Comparison of ENCODE assay signal across 8 cellular contexts in the genomic region with DNA sequence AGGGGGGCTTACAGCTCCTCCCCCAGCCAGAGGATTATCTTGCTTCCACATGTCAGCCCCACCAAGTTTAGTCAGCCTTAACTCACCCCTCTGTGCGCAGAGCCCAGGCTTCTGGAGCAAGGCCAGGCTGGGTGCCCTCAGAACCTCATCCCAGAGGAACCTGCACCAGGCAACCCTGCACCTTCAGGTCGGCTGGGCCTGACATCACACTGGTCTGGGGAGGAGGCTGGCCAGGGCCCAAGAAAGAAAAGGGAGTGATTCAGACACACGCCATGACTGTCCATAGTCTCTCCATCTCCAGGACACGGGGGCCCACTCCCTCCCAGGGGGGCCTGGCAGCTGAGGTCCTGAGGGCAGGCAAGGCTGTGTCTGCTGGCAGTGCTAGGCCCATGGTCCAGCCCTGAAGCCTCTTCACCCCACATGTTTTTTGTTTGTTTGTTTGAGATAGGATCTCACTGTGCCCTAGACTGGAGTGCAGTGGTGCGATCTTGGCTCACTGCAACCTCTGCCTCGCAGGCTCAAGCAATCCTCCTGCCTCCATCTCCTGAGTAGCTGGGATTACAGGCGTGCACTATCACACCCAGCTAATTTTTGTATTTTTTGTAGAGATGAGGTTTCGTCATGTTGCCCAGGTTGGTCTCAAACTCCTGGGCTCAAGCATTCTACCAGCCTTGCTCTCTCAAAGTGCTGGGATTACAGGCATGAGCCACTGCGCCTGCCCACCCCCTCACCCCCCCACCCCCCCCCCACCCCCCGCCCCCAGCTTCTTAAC. TPM values are rescaled to one million over a fixed set of nuclear protein-coding genes. Genes with fewer than 3 reads are reported as not detected.
A peak's percentile ranks its signal among the peaks of the same experiment; 100 is the strongest.
DNase-seq lines count a peak whose midpoint lies in the region; ATAC-seq lines count a peak whose summit lies in the region.

No MANE protein-coding gene starts in this region.

- H3K27me3 Mint-ChIP-seq in CD4-positive, CD25-positive, alpha-beta regulatory T cell, result no peaks in the 10 kb centered on the region
- no peaks in the 10 kb centered on the region for H3K27me3 Mint-ChIP-seq in dendritic cell treated with granulocyte-macrophage colony-stimulating factor and Interleukin-4, amounts not matched to agents 40 ng/mL and 50 ng/mL, for 4 days
- H3K27me3 Mint-ChIP-seq in natural killer cell treated with Interleukin-12 subunit alpha and Interleukin-12 subunit beta and Interleukin-15 and Interleukin-18, amount 100 ng/mL, for 72 hours, result no peaks in the 10 kb centered on the region

- ATAC-seq in CD4-positive, CD25-positive, alpha-beta regulatory T cell (ENCODE audit: low read depth in 2 of 2), result no peak
- ATAC-seq in natural killer cell treated with Interleukin-12 subunit alpha and Interleukin-12 subunit beta and Interleukin-15 and Interleukin-18, amount 100 ng/mL, for 72 hours, result no peak
- no peak for ATAC-seq in GM21381 (IDR thresholded peaks at IDR 0.05; ENCODE audit: unreplicated experiment)
- no peak for ATAC-seq in HG03159 (IDR thresholded peaks at IDR 0.05; ENCODE audit: unreplicated experiment)

- H3K4me1 ChIP-seq in CD4-positive, CD25-positive, alpha-beta regulatory T cell (ENCODE audit: control insufficient read depth, insufficient read depth, low read length, poor library complexity, severe bottlenecking), result peaks cover 60% of the 10 kb centered on the region

- H3K36me3 Mint-ChIP-seq in CD4-positive, CD25-positive, alpha-beta regulatory T cell, result no peaks in the 10 kb centered on the region
- peaks cover 7% of the 10 kb centered on the region for H3K36me3 Mint-ChIP-seq in dendritic cell treated with granulocyte-macrophage colony-stimulating factor and Interleukin-4, amounts not matched to agents 40 ng/mL and 50 ng/mL, for 4 days (ENCODE audit: low read depth)
- no peaks in the 10 kb centered on the region for H3K36me3 Mint-ChIP-seq in natural killer cell treated with Interleukin-12 subunit alpha and Interleukin-12 subunit beta and Interleukin-15 and Interleukin-18, amount 100 ng/mL, for 72 hours

- peak overlapping the region; percentile 90 to 97 (median 97) for H3K27ac Mint-ChIP-seq in CD4-positive, CD25-positive, alpha-beta regulatory T cell
- peak overlapping the region; percentile 87 for H3K27ac Mint-ChIP-seq in dendritic cell treated with granulocyte-macrophage colony-stimulating factor and Interleukin-4, amounts not matched to agents 40 ng/mL and 50 ng/mL, for 4 days
- peak overlapping the region; percentile 89 to 94 for H3K27ac Mint-ChIP-seq in natural killer cell treated with Interleukin-12 subunit alpha and Interleukin-12 subunit beta and Interleukin-15 and Interleukin-18, amount 100 ng/mL, for 72 hours

- H3K27ac ChIP-seq in CD4-positive, CD25-positive, alpha-beta regulatory T cell (ENCODE audit: insufficient read depth, low read length, poor library complexity, severe bottlenecking), result peak overlapping the region; percentile 86

- H3K27me3 ChIP-seq in CD4-positive, CD25-positive, alpha-beta regulatory T cell (ENCODE audit: control insufficient read depth, insufficient read depth, low read length), result no peaks in the 10 kb centered on the region

- no peaks in the 10 kb centered on the region for H3K9me3 Mint-ChIP-seq in CD4-positive, CD25-positive, alpha-beta regulatory T cell
- H3K9me3 Mint-ChIP-seq in dendritic cell treated with granulocyte-macrophage colony-stimulating factor and Interleukin-4, amounts not matched to agents 40 ng/mL and 50 ng/mL, for 4 days, result no peaks in the 10 kb centered on the region
- no peaks in the 10 kb centered on the region for H3K9me3 Mint-ChIP-seq in natural killer cell treated with Interleukin-12 subunit alpha and Interleukin-12 subunit beta and Interleukin-15 and Interleukin-18, amount 100 ng/mL, for 72 hours

- H3K9me3 ChIP-seq in CD4-positive, CD25-positive, alpha-beta regulatory T cell (ENCODE audit: control insufficient read depth in 2 of 2, low read length in 2 of 2), result no peaks in the 10 kb centered on the region

- H3K4me3 Mint-ChIP-seq in CD4-positive, CD25-positive, alpha-beta regulatory T cell, result peak overlapping the region; percentile 88 to 96 (median 92)
- H3K4me3 Mint-ChIP-seq in dendritic cell treated with granulocyte-macrophage colony-stimulating factor and Interleukin-4, amounts not matched to agents 40 ng/mL and 50 ng/mL, for 4 days, result peak overlapping the region; percentile 84
- H3K4me3 Mint-ChIP-seq in natural killer cell treated with Interleukin-12 subunit alpha and Interleukin-12 subunit beta and Interleukin-15 and Interleukin-18, amount 100 ng/mL, for 72 hours, result peak overlapping the region; percentile 86

- intact Hi-C loops in dendritic cell treated with granulocyte-macrophage colony-stimulating factor and Interleukin-4, amounts not matched to agents 40 ng/mL and 50 ng/mL, for 4 days (cut with micrococcal nuclease), result no loop called here

- peaks cover 5 to 69% (median 44%) of the 10 kb centered on the region in 4 donors for H3K4me1 Mint-ChIP-seq in CD4-positive, CD25-positive, alpha-beta regulatory T cell
- peaks cover 92% of the 10 kb centered on the region for H3K4me1 Mint-ChIP-seq in dendritic cell treated with granulocyte-macrophage colony-stimulating factor and Interleukin-4, amounts not matched to agents 40 ng/mL and 50 ng/mL, for 4 days (ENCODE audit: low read depth)
- peaks cover 46 to 57% of the 10 kb centered on the region in 2 donors for H3K4me1 Mint-ChIP-seq in natural killer cell treated with Interleukin-12 subunit alpha and Interleukin-12 subunit beta and Interleukin-15 and Interleukin-18, amount 100 ng/mL, for 72 hours (ENCODE audit: low read depth in 2 of 2)

- DNase-seq in CD4-positive, CD25-positive, alpha-beta regulatory T cell, result no peak
- DNase-seq in NCI-H226 (peak; percentile 98), NCI-H1436 treated with DMSO at 0.1 percent for 48 hours (lab: John Stamatoyannopoulos, UW) (no peak)
- no peak for DNase-seq in natural killer cell treated with Interleukin-12 subunit alpha and Interleukin-12 subunit beta and Interleukin-15 and Interleukin-18, amount 100 ng/mL, for 72 hours (ENCODE audit: low spot score)
- no peak for DNase-seq in activated CD8-positive, alpha-beta memory T cell treated with anti-CD3 and anti-CD28 coated beads, Interleukin-2, amount 50 U/mL, for 48 hours

- H3K4me3 ChIP-seq in CD4-positive, CD25-positive, alpha-beta regulatory T cell (ENCODE audit: low read depth, low read length), result no peak overlapping the region

- H3K36me3 ChIP-seq in CD4-positive, CD25-positive, alpha-beta regulatory T cell (ENCODE audit: control insufficient read depth, insufficient read depth, low read length), result no peaks in the 10 kb centered on the region

RNA-seq across cellular contexts. Expression of gene TNK2, which starts 11.1 kb away (rescaled TPM):
- 139 TPM for total RNA-seq in CD4-positive, CD25-positive, alpha-beta regulatory T cell
- 1 to 10 TPM in 3 of 4 donors, under 1 TPM in 1; 0.93 to 2.5 (median 1.7) TPM for polyA plus RNA-seq in CD4-positive, CD25-positive, alpha-beta regulatory T cell
- total RNA-seq in natural killer cell treated with Interleukin-12 subunit alpha and Interleukin-12 subunit beta and Interleukin-15 and Interleukin-18, amount 100 ng/mL, for 72 hours, result 100 to 1,000 TPM in 1 of 2 donors, 10 to 100 TPM in 1; 63.5 to 116 TPM
